ENCODE assay signal across 14 cellular contexts in the genomic region with DNA sequence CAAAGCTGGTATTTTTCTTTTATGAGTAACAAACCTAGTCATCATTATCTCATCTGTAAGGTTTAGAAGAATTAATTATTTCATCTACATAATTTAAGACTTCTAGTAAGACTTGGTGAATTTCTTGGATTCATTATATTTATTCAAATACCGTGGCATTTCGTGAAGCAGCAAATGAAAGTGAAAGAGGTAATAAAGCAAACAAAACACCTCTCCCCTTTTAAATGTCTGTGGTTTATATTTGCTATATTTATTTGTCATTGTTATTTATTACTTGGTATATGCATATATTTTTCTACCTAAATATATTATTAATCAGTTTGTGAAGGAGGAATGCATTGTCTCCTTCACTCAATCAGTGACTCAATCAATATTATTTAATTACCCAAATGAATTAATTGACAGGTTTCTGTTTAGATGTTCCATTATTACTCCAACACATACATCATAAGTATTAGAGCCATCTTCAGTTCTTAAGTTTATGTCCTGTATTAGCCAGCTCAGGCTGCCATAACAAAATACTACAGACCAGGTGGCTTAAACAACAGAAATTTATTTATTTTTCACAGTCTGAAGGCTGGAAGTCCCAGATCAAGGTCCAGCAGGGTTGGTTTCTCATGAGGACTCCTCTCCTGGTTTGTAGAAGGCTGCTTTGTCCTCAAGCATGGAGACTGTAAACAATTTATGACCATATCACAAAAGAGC. TPM values are rescaled to one million over a fixed set of nuclear protein-coding genes. Genes with fewer than 3 reads are reported as not detected.
A peak's percentile ranks its signal among the peaks of the same experiment; 100 is the strongest.
DNase-seq lines count a peak whose midpoint lies in the region; ATAC-seq and TF ChIP-seq lines count a peak whose summit lies in the region.
"Had no signal": no experiment of that assay in that cellular context is flagged by ENCODE, and none has a peak within 500 bp of the region (broad histone marks: within the 10 kb centered on the region; RNA-seq: fewer than 3 reads in every experiment).

No MANE protein-coding gene starts in this region.

- H3K4me3 Mint-ChIP-seq in effector memory CD8-positive, alpha-beta T cell: peak overlapping the region; percentile 8 to 59
- H3K4me3 Mint-ChIP-seq in stimulated activated naive B cell treated with anti-CD40 and anti-IgM and Interleukin-4, amounts not matched to agents 10 μg/mL and 1 μg/mL and 100 μg/mL, for 72 hours: no peak overlapping the region
- H3K4me3 Mint-ChIP-seq: activated T-cell treated with anti-CD3 and anti-CD28 coated beads, Interleukin-2, amount 50 U/mL, for 4 hours had no signal

- no peak for TF ChIP-seq CTCF in GM20000 (IDR thresholded peaks at IDR 0.05; ENCODE audit: extremely low read depth, missing control alignments)
- TF ChIP-seq CTCF in body of pancreas (IDR thresholded peaks at IDR 0.05): no peak

- no peaks in the 10 kb centered on the region for H3K36me3 ChIP-seq in body of pancreas (replicated peaks in 1 of 2; ENCODE audit: insufficient read depth in 1 of 2, low read depth in 2 of 2)
- H3K36me3 ChIP-seq: pancreas had no signal

- H3K9me3 ChIP-seq in body of pancreas: no peaks in the 10 kb centered on the region
- H3K9me3 ChIP-seq: pancreas had no signal

- no peaks in the 10 kb centered on the region for H3K27me3 ChIP-seq in body of pancreas
- H3K27me3 ChIP-seq: pancreas had no signal

- H3K9me3 Mint-ChIP-seq in effector memory CD8-positive, alpha-beta T cell: no peaks in the 10 kb centered on the region
- H3K9me3 Mint-ChIP-seq in stimulated activated naive B cell treated with anti-CD40 and anti-IgM and Interleukin-4, amounts not matched to agents 10 μg/mL and 1 μg/mL and 100 μg/mL, for 72 hours: peaks cover 0 to 2% of the 10 kb centered on the region in 2 donors
- H3K9me3 Mint-ChIP-seq: activated B cell treated with CpG ODN at 0.5 μM for 24 hours; activated T-cell treated with anti-CD3 and anti-CD28 coated beads, Interleukin-2, amount 50 U/mL, for 4 hours had no signal

- WGBS in body of pancreas, 2 donors: 58 to 87% methylated on average over 2 of the region's 2 CpGs

- peak; percentile 29 for DNase-seq in GM20000 (ENCODE audit: low spot score)
- no peak for DNase-seq in effector memory CD8-positive, alpha-beta T cell
- no peak for DNase-seq in stimulated activated naive B cell treated with anti-CD40 and anti-IgM and Interleukin-4, amounts not matched to agents 10 μg/mL and 1 μg/mL and 100 μg/mL, for 72 hours
- DNase-seq in Kasumi-1 (lab: John Stamatoyannopoulos, UW): no peak
- DNase-seq in body of pancreas: no peak
- DNase-seq: activated B cell treated with CpG ODN at 0.5 μM for 24 hours; activated T-cell treated with anti-CD3 and anti-CD28 coated beads, Interleukin-2, amount 50 U/mL, for 4 hours; aorta; GDM1; mesenchymal stem cell; pancreas had no signal

- no peaks in the 10 kb centered on the region for H3K4me1 ChIP-seq in body of pancreas

- H3K4me3 ChIP-seq in body of pancreas: no peak overlapping the region
- H3K4me3 ChIP-seq: pancreas had no signal

- H3K27ac Mint-ChIP-seq in effector memory CD8-positive, alpha-beta T cell: peak overlapping the region; percentile 65 to 79
- no peak overlapping the region for H3K27ac Mint-ChIP-seq in stimulated activated naive B cell treated with anti-CD40 and anti-IgM and Interleukin-4, amounts not matched to agents 10 μg/mL and 1 μg/mL and 100 μg/mL, for 72 hours
- H3K27ac Mint-ChIP-seq: activated B cell treated with CpG ODN at 0.5 μM for 24 hours had no signal

- no peaks in the 10 kb centered on the region for H3K36me3 Mint-ChIP-seq in effector memory CD8-positive, alpha-beta T cell (ENCODE audit: insufficient read depth)
- H3K36me3 Mint-ChIP-seq in stimulated activated naive B cell treated with anti-CD40 and anti-IgM and Interleukin-4, amounts not matched to agents 10 μg/mL and 1 μg/mL and 100 μg/mL, for 72 hours: no peaks in the 10 kb centered on the region

- H3K4me1 Mint-ChIP-seq in effector memory CD8-positive, alpha-beta T cell (ENCODE audit: low read depth in 2 of 2): peaks cover 13 to 29% of the 10 kb centered on the region in 2 donors
- peaks cover 6 to 13% of the 10 kb centered on the region in 2 donors for H3K4me1 Mint-ChIP-seq in stimulated activated naive B cell treated with anti-CD40 and anti-IgM and Interleukin-4, amounts not matched to agents 10 μg/mL and 1 μg/mL and 100 μg/mL, for 72 hours

- ATAC-seq in GM18505 (IDR thresholded peaks at IDR 0.05; ENCODE audit: unreplicated experiment) (peak; percentile 58), HG03280 (IDR thresholded peaks at IDR 0.05; ENCODE audit: unreplicated experiment) (peak; percentile 61), body of pancreas (no peak), HG03097 (IDR thresholded peaks at IDR 0.05; ENCODE audit: low FRiP score, unreplicated experiment) (no peak)
- ATAC-seq in effector memory CD8-positive, alpha-beta T cell (replicated peaks): peak; percentile 81
- ATAC-seq in stimulated activated naive B cell treated with anti-CD40 and anti-IgM and Interleukin-4, amounts not matched to agents 10 μg/mL and 1 μg/mL and 100 μg/mL, for 72 hours (replicated peaks): no peak
- ATAC-seq: activated T-cell treated with anti-CD3 and anti-CD28 coated beads, Interleukin-2, amount 50 U/mL, for 4 hours; pancreas had no signal

- intact Hi-C loops in body of pancreas (cut with DNase I): no loop called here

- no peak overlapping the region for H3K27ac ChIP-seq in body of pancreas
- H3K27ac ChIP-seq: pancreas had no signal

- no peak for TF ChIP-seq POLR2A in GM18505 (IDR thresholded peaks at IDR 0.05; ENCODE audit: borderline replicate concordance, extremely low read depth, insufficient read depth, insufficient read length)
- TF ChIP-seq POLR2A in body of pancreas (IDR thresholded peaks at IDR 0.05): no peak

- no peaks in the 10 kb centered on the region for H3K27me3 Mint-ChIP-seq in effector memory CD8-positive, alpha-beta T cell
- no peaks in the 10 kb centered on the region for H3K27me3 Mint-ChIP-seq in stimulated activated naive B cell treated with anti-CD40 and anti-IgM and Interleukin-4, amounts not matched to agents 10 μg/mL and 1 μg/mL and 100 μg/mL, for 72 hours
- H3K27me3 Mint-ChIP-seq: activated B cell treated with CpG ODN at 0.5 μM for 24 hours had no signal

RNA-seq across cellular contexts. Expression of gene CFAP54, which starts 6.6 kb away (rescaled TPM):
- total RNA-seq in body of pancreas: under 1 TPM in 1 of 2 donors, not detected in 1; 0.52 TPM

Comparison
In these comparisons a context has a peak if more than half of its experiments do, and no peak if none do; other contexts are left out.
1. ATAC-seq: peak in GM18505 (single experiment), HG03280 (single experiment) and effector memory CD8-positive, alpha-beta T cell (single experiment); none in stimulated activated naive B cell treated with anti-CD40 and anti-IgM and Interleukin-4, amounts not matched to agents 10 μg/mL and 1 μg/mL and 100 μg/mL, for 72 hours (0 of 2), body of pancreas (single experiment) and HG03097 (single experiment).
2. H3K4me3 Mint-ChIP-seq: peak in effector memory CD8-positive, alpha-beta T cell (2 of 2); none in stimulated activated naive B cell treated with anti-CD40 and anti-IgM and Interleukin-4, amounts not matched to agents 10 μg/mL and 1 μg/mL and 100 μg/mL, for 72 hours (0 of 2).